ENCODE assay signal across 20 cellular contexts in genomic region chr14:102080183-102081080, GRCh38. TPM values are rescaled to one million over a fixed set of nuclear protein-coding genes. Genes with fewer than 3 reads are reported as not detected.
DNase-seq lines count a peak whose midpoint lies in the region; ATAC-seq, FAIRE-seq and TF ChIP-seq lines count a peak whose summit lies in the region.
"Had no signal": no experiment of that assay in that cellular context is flagged by ENCODE, and none has a peak within 500 bp of the region (broad histone marks: within the 10 kb centered on the region; RNA-seq: fewer than 3 reads in every experiment).

No MANE protein-coding gene starts in this region.

- no peak overlapping the region for H3K9ac ChIP-seq in SK-N-SH

- peaks cover 37% of the 10 kb centered on the region for H3K79me2 ChIP-seq in SK-N-SH (ENCODE audit: insufficient read depth)

- no peak for DNase-seq in SK-N-SH
- DNase-seq in GM12891 (ENCODE audit: insufficient read length, low spot score): no peak
- DNase-seq in naive thymus-derived CD8-positive, alpha-beta T cell: no peak
- no peak for DNase-seq in NOMO-1 treated with dmso at 0.1 percent for 144 hours (lab: John Stamatoyannopoulos, UW; ENCODE audit: unreplicated experiment)
- DNase-seq in activated CD4-positive, CD25-positive, alpha-beta regulatory T cell treated with anti-CD3 and anti-CD28 coated beads, Interleukin-2, amount 50 U/mL, for 72 hours: no peak
- no peak for DNase-seq in right atrium auricular region (ENCODE audit: low spot score)
- DNase-seq: DMS79, heart right ventricle, islet precursor cell, MM.1S, NCI-H187, NCI-H446 treated with DMSO at 0.1 percent for 48 hours, SHP77 treated with DMSO at 0.1 percent for 48 hours, transverse colon had no signal

- H3K36me3 Mint-ChIP-seq in activated naive CD8-positive, alpha-beta T cell: peaks cover 40% of the 10 kb centered on the region
- H3K36me3 Mint-ChIP-seq in naive thymus-derived CD8-positive, alpha-beta T cell: peaks cover 17 to 74% (median 38%) of the 10 kb centered on the region in 3 donors

- peaks cover 55% of the 10 kb centered on the region for H3K4me1 Mint-ChIP-seq in activated naive CD8-positive, alpha-beta T cell (ENCODE audit: low read depth)
- peaks cover 23 to 56% (median 52%) of the 10 kb centered on the region in 4 donors for H3K4me1 Mint-ChIP-seq in naive thymus-derived CD8-positive, alpha-beta T cell

- no peak overlapping the region for H3K4me2 ChIP-seq in SK-N-SH

- ATAC-seq in SK-N-SH treated with all-trans-retinoic acid at 6 μM for 48 hours: no peak
- ATAC-seq in naive thymus-derived CD8-positive, alpha-beta T cell: peak in 1 of 2 donors; percentile 13
- ATAC-seq: heart right ventricle; stimulated activated effector memory CD8-positive, alpha-beta T cell treated with anti-CD3 and anti-CD28 coated beads, Interleukin-12 subunit alpha, Interleukin-12 subunit beta, amount 100 ng/mL, for 72 hours had no signal

- no peak overlapping the region for H2AFZ ChIP-seq in SK-N-SH (ENCODE audit: low read depth)

- H3F3A ChIP-seq in SK-N-SH (replicated peaks; ENCODE audit: insufficient read depth): peaks cover 55% of the 10 kb centered on the region

- H3K27ac ChIP-seq in SK-N-SH (ENCODE audit: low read depth in 2 of 2, low read length in 1 of 2): no peak overlapping the region; a peak in 1 of 4 replicates
- H3K27ac ChIP-seq in right atrium auricular region: no peak overlapping the region
- H3K27ac ChIP-seq: heart right ventricle, transverse colon had no signal

- POLR2A ChIA-PET in SK-N-SH (lab: Yijun Ruan, JAX): no interaction called here
- POLR2A ChIA-PET in naive thymus-derived CD8-positive, alpha-beta T cell (lab: Charles Lee): interaction anchor here (0.6 kb wide), 1 partner anchor 28 kb away, joined by 3 read pairs; no protein-coding TSS in a partner anchor

- WGBS in SK-N-SH (ENCODE audit: low lambda C conversion rate): 82% methylated on average over 14 of the region's 14 CpGs

- no peaks in the 10 kb centered on the region for H3K9me2 ChIP-seq in SK-N-SH

- TF ChIP-seq RAD21 in SK-N-SH (IDR thresholded peaks at IDR 0.05; ENCODE audit: low read length): no peak

- H4K20me1 ChIP-seq in SK-N-SH (ENCODE audit: insufficient read depth): peaks cover 40% of the 10 kb centered on the region

- CTCF ChIA-PET in SK-N-SH (lab: Yijun Ruan, JAX): no interaction called here

- TF ChIP-seq POLR2A in GM12891 (IDR thresholded peaks at IDR 0.05; ENCODE audit: low read depth, low read length): peak; percentile 36; the same call in 1 of the 2 replicates

- TF ChIP-seq EP300 in SK-N-SH (IDR thresholded peaks at IDR 0.05; ENCODE audit: borderline replicate concordance in 1 of 2, low read depth in 1 of 2, low read length in 1 of 2): no peak

- no peaks in the 10 kb centered on the region for H3K9me3 Mint-ChIP-seq in activated naive CD8-positive, alpha-beta T cell (ENCODE audit: low read depth)
- H3K9me3 Mint-ChIP-seq in naive thymus-derived CD8-positive, alpha-beta T cell: no peaks in the 10 kb centered on the region
- H3K9me3 Mint-ChIP-seq: stimulated activated effector memory CD8-positive, alpha-beta T cell treated with anti-CD3 and anti-CD28 coated beads, Interleukin-12 subunit alpha, Interleukin-12 subunit beta, amount 100 ng/mL, for 72 hours had no signal

- H3K27me3 ChIP-seq in SK-N-SH (ENCODE audit: insufficient read depth): no peaks in the 10 kb centered on the region
- no peaks in the 10 kb centered on the region for H3K27me3 ChIP-seq in right atrium auricular region
- H3K27me3 ChIP-seq: heart right ventricle, transverse colon had no signal

- no peaks in the 10 kb centered on the region for H3K27me3 Mint-ChIP-seq in activated naive CD8-positive, alpha-beta T cell
- no peaks in the 10 kb centered on the region for H3K27me3 Mint-ChIP-seq in naive thymus-derived CD8-positive, alpha-beta T cell
- H3K27me3 Mint-ChIP-seq: progenitor cell of endocrine pancreas had no signal

- peak overlapping the region; percentile 94 for H3K4me3 Mint-ChIP-seq in activated naive CD8-positive, alpha-beta T cell
- peak overlapping the region in 1 of 10 donors; percentile 14 for H3K4me3 Mint-ChIP-seq in naive thymus-derived CD8-positive, alpha-beta T cell
- H3K4me3 Mint-ChIP-seq: stimulated activated effector memory CD8-positive, alpha-beta T cell treated with anti-CD3 and anti-CD28 coated beads, Interleukin-12 subunit alpha, Interleukin-12 subunit beta, amount 100 ng/mL, for 72 hours had no signal

- H3K27ac Mint-ChIP-seq in activated naive CD8-positive, alpha-beta T cell: peak overlapping the region; percentile 91
- peak overlapping the region in 8 of 10 donors; percentile 2 to 88 (median 43) for H3K27ac Mint-ChIP-seq in naive thymus-derived CD8-positive, alpha-beta T cell
- H3K27ac Mint-ChIP-seq: stimulated activated effector memory CD8-positive, alpha-beta T cell treated with anti-CD3 and anti-CD28 coated beads, Interleukin-12 subunit alpha, Interleukin-12 subunit beta, amount 100 ng/mL, for 72 hours had no signal

- FAIRE-seq in GM12891 (lab: Jason Lieb, UNC): no peak
- FAIRE-seq: A204.1 had no signal

- H3K36me3 ChIP-seq in SK-N-SH (replicated peaks in 1 of 2; ENCODE audit: control insufficient read depth in 1 of 2, insufficient read depth in 2 of 2, low read length in 1 of 2) (peaks cover 59 to 66% of the 10 kb centered on the region in 2 experiments), right atrium auricular region (peaks cover 76% of the 10 kb centered on the region)

- peaks cover 15 to 26% of the 10 kb centered on the region in 2 experiments for H3K4me1 ChIP-seq in SK-N-SH (ENCODE audit: control insufficient read depth in 1 of 2, insufficient read depth in 2 of 2, low read depth in 1 of 2, low read length in 1 of 2)
- peaks cover 0 to 30% of the 10 kb centered on the region in 2 donors for H3K4me1 ChIP-seq in right atrium auricular region

- no peaks in the 10 kb centered on the region for H3K9me3 ChIP-seq in SK-N-SH
- H3K9me3 ChIP-seq in right atrium auricular region: no peaks in the 10 kb centered on the region
- H3K9me3 ChIP-seq: heart right ventricle, transverse colon had no signal

- TF ChIP-seq CTCF in SK-N-SH (IDR thresholded peaks at IDR 0.05) (no peak), right atrium auricular region (IDR thresholded peaks at IDR 0.05) (no peak)

- H3K4me3 ChIP-seq in SK-N-SH (ENCODE audit: low read depth in 2 of 2, low read length in 1 of 2) (no peak overlapping the region), right atrium auricular region (no peak overlapping the region)
- H3K4me3 ChIP-seq: heart right ventricle, lung, transverse colon had no signal

TF ChIP-seq in SK-N-SH, 30 proteins besides CTCF, POLR2A, EP300 and RAD21 (continues in another document):
- peak; percentile 36; the same call in 1 of the 2 replicates for TF ChIP-seq POLR2AphosphoS5 (IDR thresholded peaks at IDR 0.05; ENCODE audit: low read depth, low read length)
- TF ChIP-seq FOXM1 (IDR thresholded peaks at IDR 0.05; ENCODE audit: low read depth): no peak

TF ChIP-seq in GM12891, 5 proteins besides CTCF, POLR2A, EP300 and RAD21:
- no peak for TF ChIP-seq SPI1 (IDR thresholded peaks at IDR 0.05; ENCODE audit: low read depth, low read length)
- peak; percentile 69; the same call in 1 of the 2 replicates for TF ChIP-seq POLR2AphosphoS5 (IDR thresholded peaks at IDR 0.05; ENCODE audit: low read depth, low read length)
- no peak for TF ChIP-seq POU2F2 (IDR thresholded peaks at IDR 0.05; ENCODE audit: low read depth, low read length)

RNA-seq across cellular contexts. Expression of gene HSP90AA1, which starts 6.4 kb away (rescaled TPM):
- polyA plus RNA-seq in SK-N-SH (2012; rRNA removed): 269 and 298 TPM in 2 replicates
- polyA plus RNA-seq in SK-N-SH (2012; cell fraction: cytosol; rRNA removed): 408 and 501 TPM in 2 replicates
- polyA plus RNA-seq in SK-N-SH (2012; cell fraction: nucleus; rRNA removed): 123 and 208 TPM in 2 replicates
- 535 TPM for polyA plus RNA-seq in GM12891 (2012; ENCODE audit: low read depth, missing spikeins)
- 100 to 1,000 TPM; 356 to 373 TPM for total RNA-seq in naive thymus-derived CD8-positive, alpha-beta T cell
- polyA plus RNA-seq in naive thymus-derived CD8-positive, alpha-beta T cell: 100 to 1,000 TPM; 401 to 445 (median 427) TPM
- total RNA-seq in right atrium auricular region: 100 to 1,000 TPM; 411 to 457 TPM

RNA-seq across cellular contexts. Expression of gene WDR20, which starts 59.3 kb away (rescaled TPM):
- 12.4 and 17.2 TPM in 2 replicates for polyA plus RNA-seq in SK-N-SH (2012; rRNA removed)
- polyA plus RNA-seq in SK-N-SH (2012; cell fraction: cytosol; rRNA removed): 11.3 and 12.9 TPM in 2 replicates
- polyA plus RNA-seq in SK-N-SH (2012; cell fraction: nucleus; rRNA removed): 13.3 and 18.9 TPM in 2 replicates
- polyA plus RNA-seq in GM12891 (2012; ENCODE audit: low read depth, missing spikeins): 9.3 TPM
- total RNA-seq in naive thymus-derived CD8-positive, alpha-beta T cell: 10 to 100 TPM; 50.0 to 56.9 TPM
- 10 to 100 TPM; 11.3 to 15.0 (median 12.9) TPM for polyA plus RNA-seq in naive thymus-derived CD8-positive, alpha-beta T cell
- 10 to 100 TPM; 16.0 to 20.1 TPM for total RNA-seq in right atrium auricular region
